In genomic region chr21:10397495-10397915, GRCh38 we compare ENCODE assay signal across 8 cellular contexts.
DNase-seq lines count a peak whose midpoint lies in the region; ATAC-seq and TF ChIP-seq lines count a peak whose summit lies in the region.
"Not testable (repeated sequence)": the region's sequence is repeated elsewhere in the genome, so short reads cannot be mapped to it uniquely, and the experiment has no call there.

No MANE protein-coding gene starts in this region.

- not testable (repeated sequence) for H3K4me2 ChIP-seq in H9 (ENCODE audit: insufficient read depth, insufficient read length, low read length)

- not testable (repeated sequence) for H3K4me1 Mint-ChIP-seq in H9; activated CD4-positive, alpha-beta T cell treated with anti-CD3 and anti-CD28 coated beads, Interleukin-2, amount 10 ng/mL, durations not matched to agents 24 days and 14 days; stimulated activated effector memory CD8-positive, alpha-beta T cell treated with anti-CD3 and anti-CD28 coated beads, Interleukin-12 subunit alpha, Interleukin-12 subunit beta, amount 100 ng/mL, for 72 hours

- not testable (repeated sequence) for H3K9ac ChIP-seq in H9 (ENCODE audit: extremely low read depth, insufficient read length, low read length)

- not testable (repeated sequence) for H3K4ac ChIP-seq in H9 (ENCODE audit: low read depth, low read length)

- not testable (repeated sequence) for H3K4me1 ChIP-seq in H9 (ENCODE audit: insufficient read depth, low read length); lower lobe of right lung; upper lobe of left lung

- WGBS in H9 (ENCODE audit: extremely low coverage, insufficient read length, low lambda C conversion rate), result no CpG with 5 or more reads among the region's 13 CpGs
- WGBS in upper lobe of left lung, 2 donors, result 69 to 72% methylated on average over 13 of the region's 13 CpGs

- not testable (repeated sequence) for H3K14ac ChIP-seq in H9 (ENCODE audit: insufficient read depth, low read length)

- not testable (repeated sequence) for H3K79me2 ChIP-seq in H9 (ENCODE audit: insufficient read depth, low read length)

- not testable (repeated sequence) for H2AFZ ChIP-seq in H9 (ENCODE audit: low read length)

- H3K9me3 Mint-ChIP-seq in H9, result peaks cover 11% of the 10 kb centered on the region in 2 experiments
- H3K9me3 Mint-ChIP-seq in activated CD4-positive, alpha-beta T cell treated with anti-CD3 and anti-CD28 coated beads, Interleukin-2, amount 10 ng/mL, durations not matched to agents 24 days and 14 days; stimulated activated effector memory CD8-positive, alpha-beta T cell treated with anti-CD3 and anti-CD28 coated beads, Interleukin-12 subunit alpha, Interleukin-12 subunit beta, amount 100 ng/mL, for 72 hours: not testable (repeated sequence)

- not testable (repeated sequence) for H4K91ac ChIP-seq in H9 (ENCODE audit: insufficient read length, low read depth, low read length)

- not testable (repeated sequence) for H3K4me3 ChIP-seq in coronary artery, lower lobe of right lung, upper lobe of left lung

- not testable (repeated sequence) for H3K56ac ChIP-seq in H9 (ENCODE audit: insufficient read length, low read depth, low read length)

- not testable (repeated sequence) for H2BK20ac ChIP-seq in H9 (ENCODE audit: low read depth, low read length, poor library complexity, severe bottlenecking)

- H3K36me3 Mint-ChIP-seq in H9 (ENCODE audit: insufficient read depth in 1 of 3, low read depth in 3 of 3); activated CD4-positive, alpha-beta T cell treated with anti-CD3 and anti-CD28 coated beads, Interleukin-2, amount 10 ng/mL, durations not matched to agents 24 days and 14 days (ENCODE audit: low read depth); stimulated activated effector memory CD8-positive, alpha-beta T cell treated with anti-CD3 and anti-CD28 coated beads, Interleukin-12 subunit alpha, Interleukin-12 subunit beta, amount 100 ng/mL, for 72 hours: not testable (repeated sequence)

- H3K23ac ChIP-seq in H9 (ENCODE audit: insufficient read length, low read depth, low read length), result not testable (repeated sequence)

- peak; percentile 27 for ATAC-seq in left lobe of liver
- peak; percentile 3 for ATAC-seq in lower lobe of right lung
- ATAC-seq in omental fat pad (ENCODE audit: low FRiP score), result peak; percentile 25
- peak; percentile 9 for ATAC-seq in stimulated activated effector memory CD8-positive, alpha-beta T cell treated with anti-CD3 and anti-CD28 coated beads, Interleukin-12 subunit alpha, Interleukin-12 subunit beta, amount 100 ng/mL, for 72 hours
- peak; percentile 4 to 15 for ATAC-seq in upper lobe of left lung (ENCODE audit: low FRiP score in 2 of 2)

- not testable (repeated sequence) for H3K18ac ChIP-seq in H9 (ENCODE audit: insufficient read length, low read depth, low read length)

- not testable (repeated sequence) for H4K20me1 ChIP-seq in H9 (ENCODE audit: control insufficient read depth, insufficient read depth, insufficient read length)

- H3K27ac ChIP-seq in H9 (ENCODE audit: insufficient read length, low read depth, low read length); coronary artery; lower lobe of right lung; upper lobe of left lung: not testable (repeated sequence)

- not testable (repeated sequence) for H3K27me3 ChIP-seq in H9 (ENCODE audit: insufficient read depth, low read length); lower lobe of right lung (ENCODE audit: low read depth); upper lobe of left lung

- TF ChIP-seq POLR2A in upper lobe of left lung (IDR thresholded peaks at IDR 0.05), result not testable (repeated sequence)

- H3K27ac Mint-ChIP-seq in H9; activated CD4-positive, alpha-beta T cell treated with anti-CD3 and anti-CD28 coated beads, Interleukin-2, amount 10 ng/mL, durations not matched to agents 24 days and 14 days; stimulated activated effector memory CD8-positive, alpha-beta T cell treated with anti-CD3 and anti-CD28 coated beads, Interleukin-12 subunit alpha, Interleukin-12 subunit beta, amount 100 ng/mL, for 72 hours: not testable (repeated sequence)

- H3K9me3 ChIP-seq in H9 (ENCODE audit: control insufficient read depth, low read depth, low read length) (peaks cover 67% of the 10 kb centered on the region), lower lobe of right lung (peaks cover 11% of the 10 kb centered on the region), upper lobe of left lung (peaks cover 0 to 24% (median 11%) of the 10 kb centered on the region in 4 donors)

- not testable (repeated sequence) for H3K23me2 ChIP-seq in H9 (ENCODE audit: insufficient read length, low read depth, low read length, poor library complexity, severe bottlenecking)

- not testable (repeated sequence) for H3K4me3 Mint-ChIP-seq in H9; activated CD4-positive, alpha-beta T cell treated with anti-CD3 and anti-CD28 coated beads, Interleukin-2, amount 10 ng/mL, durations not matched to agents 24 days and 14 days; stimulated activated effector memory CD8-positive, alpha-beta T cell treated with anti-CD3 and anti-CD28 coated beads, Interleukin-12 subunit alpha, Interleukin-12 subunit beta, amount 100 ng/mL, for 72 hours

- H3K27me3 Mint-ChIP-seq in H9 (ENCODE audit: low read depth); activated CD4-positive, alpha-beta T cell treated with anti-CD3 and anti-CD28 coated beads, Interleukin-2, amount 10 ng/mL, durations not matched to agents 24 days and 14 days: not testable (repeated sequence)

- H4K8ac ChIP-seq in H9 (replicated peaks; ENCODE audit: insufficient read length, low read depth, low read length), result not testable (repeated sequence)

- not testable (repeated sequence) for H2BK12ac ChIP-seq in H9 (ENCODE audit: insufficient read length, low read depth, low read length)

- not testable (repeated sequence) for H2BK5ac ChIP-seq in H9 (ENCODE audit: insufficient read length, low read length)

- H4K5ac ChIP-seq in H9 (ENCODE audit: insufficient read length, low read depth, low read length), result not testable (repeated sequence)

- not testable (repeated sequence) for H3T11ph ChIP-seq in H9 (ENCODE audit: low read length)

- not testable (repeated sequence) for H3K36me3 ChIP-seq in lower lobe of right lung, upper lobe of left lung

- DNase-seq in H9, result peak; percentile 11
- DNase-seq in activated CD4-positive, alpha-beta T cell treated with anti-CD3 and anti-CD28 coated beads, Interleukin-2, amount 10 ng/mL, durations not matched to agents 24 days and 14 days, result peak; percentile 55
- peak; percentile 70 for DNase-seq in coronary artery (ENCODE audit: low spot score)
- not testable (repeated sequence) for DNase-seq in left lobe of liver (ENCODE audit: low spot score); lower lobe of right lung; omental fat pad (ENCODE audit: low spot score); stimulated activated effector memory CD8-positive, alpha-beta T cell treated with anti-CD3 and anti-CD28 coated beads, Interleukin-12 subunit alpha, Interleukin-12 subunit beta, amount 100 ng/mL, for 72 hours (ENCODE audit: low spot score in 2 of 2)
- peak in 1 of 2 donors; percentile 84 for DNase-seq in upper lobe of left lung

- not testable (repeated sequence) for H2BK15ac ChIP-seq in H9 (ENCODE audit: low read depth, low read length)

- not testable (repeated sequence) for H2BK120ac ChIP-seq in H9 (ENCODE audit: low read depth, low read length, poor library complexity, severe bottlenecking)

- not testable (repeated sequence) for TF ChIP-seq CTCF in H9 (conservative IDR thresholded peaks at IDR 0.05); coronary artery (IDR thresholded peaks at IDR 0.05); lower lobe of right lung (IDR thresholded peaks at IDR 0.05); omental fat pad (IDR thresholded peaks at IDR 0.05); upper lobe of left lung (IDR thresholded peaks at IDR 0.05)

- TF ChIP-seq EP300 in upper lobe of left lung (IDR thresholded peaks at IDR 0.05), result not testable (repeated sequence)

- intact Hi-C loops in activated CD4-positive, alpha-beta T cell treated with anti-CD3 and anti-CD28 coated beads, Interleukin-2, amount 10 ng/mL, durations not matched to agents 24 days and 14 days (cut with micrococcal nuclease); lower lobe of right lung (cut with DNase I): not testable (repeated sequence)

- H2AK5ac ChIP-seq in H9 (ENCODE audit: insufficient read length, low read length), result not testable (repeated sequence)

- H3K79me1 ChIP-seq in H9 (ENCODE audit: insufficient read depth, low read depth, low read length, poor library complexity, severe bottlenecking), result not testable (repeated sequence)
